In the genomic region with DNA sequence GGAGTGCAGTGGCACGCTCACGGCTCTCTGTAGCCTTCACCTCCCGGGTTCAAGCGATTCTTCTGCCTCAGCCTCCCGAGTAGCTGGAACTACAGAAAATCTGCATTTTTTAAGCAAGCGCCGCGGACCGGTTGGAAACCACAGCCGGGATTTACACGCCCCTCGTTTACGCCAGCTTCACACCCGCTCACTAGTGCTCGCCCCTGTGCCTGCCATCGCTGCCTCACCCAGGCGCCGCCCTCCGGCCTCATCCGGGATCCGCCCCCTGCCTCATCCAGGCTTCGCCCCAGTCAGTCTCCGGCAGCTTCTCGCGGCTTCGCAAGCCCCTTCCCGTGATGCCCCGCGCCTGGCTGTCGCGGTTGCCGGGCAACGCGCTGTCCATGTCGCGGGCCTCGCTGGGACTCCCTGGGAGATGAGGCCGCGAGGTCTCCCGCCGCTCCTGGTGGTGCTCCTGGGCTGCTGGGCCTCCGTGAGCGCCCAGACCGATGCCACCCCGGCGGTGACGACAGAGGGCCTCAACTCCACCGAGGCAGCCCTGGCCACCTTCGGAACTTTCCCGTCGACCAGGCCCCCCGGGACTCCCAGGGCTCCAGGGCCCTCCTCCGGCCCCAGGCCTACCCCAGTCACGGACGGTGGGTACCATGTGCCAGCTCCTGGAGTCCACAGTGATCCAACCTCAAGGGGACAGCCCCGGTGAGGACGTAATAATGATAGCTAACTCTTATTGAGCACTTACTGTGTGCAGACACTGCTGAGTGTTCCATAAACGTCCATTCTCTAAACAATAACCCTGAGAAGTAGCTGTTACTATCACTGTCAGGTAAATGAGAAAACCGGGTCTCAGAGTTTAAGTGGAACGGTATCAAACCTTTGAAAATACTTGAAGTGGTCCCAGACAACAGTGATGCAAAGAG, we compare ENCODE assay signal across 8 cellular contexts. TPM values are rescaled to one million over a fixed set of nuclear protein-coding genes. Genes with fewer than 3 reads are reported as not detected.
DNase-seq lines count a peak whose midpoint lies in the region; ATAC-seq and TF ChIP-seq lines count a peak whose summit lies in the region.

A gene (plus strand): TSS at position 359 of the 914 bp plus-strand sequence. CDS start 54 bp downstream, at position 413.

- DNase-seq in NCI-H1694 treated with DMSO at 0.1 percent for 48 hours (lab: John Stamatoyannopoulos, UW) (peak; percentile 87), T-helper 2 cell (peak; percentile 88 to 97 (median 94)), left ventricle myocardium inferior (peak; percentile 97), progenitor cell of endocrine pancreas (ENCODE audit: low spot score, unreplicated experiment) (peak; percentile 95), upper lobe of right lung (peak; percentile 99)

- ATAC-seq in GM18498 (IDR thresholded peaks at IDR 0.05; ENCODE audit: unreplicated experiment) (peak; percentile 96), HG02885 (IDR thresholded peaks at IDR 0.05; ENCODE audit: poor library complexity, unreplicated experiment) (peak; percentile 92), upper lobe of right lung (peak; percentile 100)

- peaks cover 4% of the 10 kb centered on the region for H3K36me3 Mint-ChIP-seq in progenitor cell of endocrine pancreas (ENCODE audit: insufficient read depth)

- H3K36me3 ChIP-seq in left ventricle myocardium inferior = no peaks in the 10 kb centered on the region
- no peaks in the 10 kb centered on the region for H3K36me3 ChIP-seq in upper lobe of right lung

- intact Hi-C loops in left ventricle myocardium inferior (cut with micrococcal nuclease) (no loop called here), upper lobe of right lung (cut with DNase I) (no loop called here)

- H3K9me3 Mint-ChIP-seq in progenitor cell of endocrine pancreas (ENCODE audit: low read depth) = no peaks in the 10 kb centered on the region

- H3K4me1 Mint-ChIP-seq in progenitor cell of endocrine pancreas (ENCODE audit: low read depth) = peaks cover 3% of the 10 kb centered on the region

- H3K27me3 Mint-ChIP-seq in progenitor cell of endocrine pancreas = no peaks in the 10 kb centered on the region

- H3K9me3 ChIP-seq in left ventricle myocardium inferior (replicated peaks) (no peaks in the 10 kb centered on the region), upper lobe of right lung (no peaks in the 10 kb centered on the region)

- TF ChIP-seq CTCF in left ventricle myocardium inferior (IDR thresholded peaks at IDR 0.05; ENCODE audit: borderline replicate concordance) (peak; percentile 22), progenitor cell of endocrine pancreas (IDR thresholded peaks at IDR 0.05; ENCODE audit: unreplicated experiment) (no peak), upper lobe of right lung (IDR thresholded peaks at IDR 0.05) (no peak)

- H3K27me3 ChIP-seq in left ventricle myocardium inferior (ENCODE audit: low read depth) (no peaks in the 10 kb centered on the region), upper lobe of right lung (no peaks in the 10 kb centered on the region)

- H3K27ac Mint-ChIP-seq in progenitor cell of endocrine pancreas = peak within 1 kb of the TSS; percentile 84

- H3K4me3 ChIP-seq in left ventricle myocardium inferior (peak within 1 kb of the TSS; percentile 81), upper lobe of right lung (peak within 1 kb of the TSS; percentile 78)

- H3K4me1 ChIP-seq in left ventricle myocardium inferior = peaks cover 16% of the 10 kb centered on the region
- peaks cover 7% of the 10 kb centered on the region for H3K4me1 ChIP-seq in upper lobe of right lung

- peak within 1 kb of the TSS; percentile 70 for H3K27ac ChIP-seq in angular gyrus (ENCODE audit: low read depth, low read length)
- peak within 1 kb of the TSS; percentile 78 for H3K27ac ChIP-seq in left ventricle myocardium inferior (replicated peaks)
- peak within 1 kb of the TSS; percentile 82 for H3K27ac ChIP-seq in upper lobe of right lung

- H3K4me3 Mint-ChIP-seq in progenitor cell of endocrine pancreas (ENCODE audit: low read depth) = peak within 1 kb of the TSS; percentile 83

RNA-seq across cellular contexts. Expression of the gene that starts here (rescaled TPM):
- total RNA-seq in left ventricle myocardium inferior = 21.6 TPM
- total RNA-seq in progenitor cell of endocrine pancreas = 72.6 and 84.0 TPM in 2 replicates
- 30.4 TPM for total RNA-seq in upper lobe of right lung

Comparison
In these comparisons a context has a peak if more than half of its experiments do, and no peak if none do; other contexts are left out.
1. Peak in every context shown above with its lines: DNase-seq, ATAC-seq, H3K4me3 ChIP-seq and H3K27ac ChIP-seq.